ENCODE assay signal across 24 cellular contexts in genomic region chr16:52407778-52408177, GRCh38.
A peak's percentile ranks its signal among the peaks of the same experiment; 100 is the strongest.
DNase-seq lines count a peak whose midpoint lies in the region; ATAC-seq, FAIRE-seq and TF ChIP-seq lines count a peak whose summit lies in the region.
"Had no signal": no experiment of that assay in that cellular context is flagged by ENCODE, and none has a peak within 500 bp of the region (broad histone marks: within the 10 kb centered on the region; RNA-seq: fewer than 3 reads in every experiment).

No MANE protein-coding gene starts in this region.

- H4K91ac ChIP-seq in H1 (replicated peaks; ENCODE audit: insufficient read length, low read length) = no peak overlapping the region

- no peak overlapping the region for H2AK5ac ChIP-seq in H1 (ENCODE audit: low read depth, low read length)

- H3K4me2 ChIP-seq in H1 (ENCODE audit: insufficient read depth in 1 of 2, low read depth in 2 of 2, low read length in 2 of 2) = no peak overlapping the region
- H3K4me2 ChIP-seq: BLaER1 had no signal

- no peak for TF ChIP-seq CTCF in H1 (IDR thresholded peaks at IDR 0.05; ENCODE audit: control extremely low read depth in 1 of 3, insufficient read depth in 1 of 3, low read depth in 1 of 3, low read length in 3 of 3)
- TF ChIP-seq CTCF in pancreas (IDR thresholded peaks at IDR 0.05) = no peak

- FAIRE-seq in H1 (lab: Jason Lieb, UNC) (no peak), pancreas (lab: Jason Lieb, UNC) (no peak)
- FAIRE-seq: GM18507, TTC549 had no signal

- 0 out of 2 replicates have a peak overlapping the region, but pooled peaks have one; percentile 3 for H2AFZ ChIP-seq in H1 (ENCODE audit: low read length)

- no peak for TF ChIP-seq RAD21 in H1 (IDR thresholded peaks at IDR 0.05 in 1 of 2, conservative IDR thresholded peaks at IDR 0.05 in 1 of 2; ENCODE audit: low read depth in 2 of 2, low read length in 2 of 2)

- no peaks in the 10 kb centered on the region for H3K23me2 ChIP-seq in H1 (ENCODE audit: low read depth, low read length)

- TF ChIP-seq POLR2A in H1 (IDR thresholded peaks at IDR 0.05; ENCODE audit: control extremely low read depth in 1 of 2, low read depth in 2 of 2, low read length in 2 of 2) = no peak

- no peak overlapping the region for H4K5ac ChIP-seq in H1 (ENCODE audit: insufficient read length, low read depth, low read length)

- H3K18ac ChIP-seq in H1 (ENCODE audit: extremely low read depth, low read length) = no peak overlapping the region

- H3K36me3 ChIP-seq in H1 (ENCODE audit: control insufficient read depth in 2 of 4, insufficient read depth in 4 of 4, low read length in 3 of 4) (no peaks in the 10 kb centered on the region), pancreas (no peaks in the 10 kb centered on the region)
- H3K36me3 ChIP-seq: BLaER1, ovary, right atrium auricular region, spleen had no signal

- H2BK120ac ChIP-seq in H1 (replicated peaks; ENCODE audit: low read depth, low read length) = no peak overlapping the region

- H2BK20ac ChIP-seq in H1 (ENCODE audit: low read length) = no peak overlapping the region

- H3K4me3 ChIP-seq in H1 (ENCODE audit: extremely low read depth in 1 of 4, insufficient read depth in 2 of 4, low read depth in 3 of 4, low read length in 4 of 4) = no peak overlapping the region
- no peak overlapping the region for H3K4me3 ChIP-seq in pancreas
- H3K4me3 ChIP-seq: BLaER1, ovary, right atrium auricular region, SK-N-MC, spleen had no signal

- H3K4me1 ChIP-seq in H1 (replicated peaks in 1 of 4; ENCODE audit: control insufficient read depth in 3 of 4, insufficient read depth in 4 of 4, low read length in 3 of 4) (no peaks in the 10 kb centered on the region; a peak in 1 of 7 replicates), pancreas (no peaks in the 10 kb centered on the region)
- H3K4me1 ChIP-seq: BLaER1, right atrium auricular region, spleen had no signal

- POLR2A ChIA-PET in H1 (lab: Charles Lee; ENCODE audit: partially characterized antibody) = no interaction called here

- intact Hi-C loops in pancreas (cut with DNase I) = no loop called here

- 67% methylated on average over 1 of the region's 1 CpG; no CpG with 5 or more reads in 1 of the 2 experiments for WGBS in H1 (ENCODE audit: extremely low coverage in 1 of 2, insufficient coverage in 1 of 2, insufficient read length in 1 of 2, insufficient replicate concordance in 2 of 2, low coverage in 1 of 2, low lambda C conversion rate in 2 of 2, missing lambda C conversion rate in 1 of 2), 2 experiments
- 35 to 40% methylated on average over 1 of the region's 1 CpG for WGBS in pancreas, 2 donors

- no peaks in the 10 kb centered on the region for H4K20me1 ChIP-seq in H1 (replicated peaks in 1 of 2; ENCODE audit: control insufficient read depth in 1 of 2, insufficient read depth in 2 of 2, low read length in 2 of 2)
- H4K20me1 ChIP-seq: BLaER1 had no signal

- peak; percentile 85 for DNase-seq in DMS79 treated with DMSO at 0.1 percent for 48 hours (lab: John Stamatoyannopoulos, UW)
- DNase-seq in NCI-H2107 (lab: John Stamatoyannopoulos, UW) = peak; percentile 18
- no peak for DNase-seq in H1 (ENCODE audit: low read depth in 1 of 2, low spot score in 2 of 2)
- no peak for DNase-seq in pancreas
- no peak for DNase-seq in left lobe of liver (ENCODE audit: low spot score)
- no peak for DNase-seq in NCI-H69 (lab: John Stamatoyannopoulos, UW)
- no peak for DNase-seq in nucleus accumbens (lab: John Stamatoyannopoulos, UW)
- DNase-seq in activated effector memory CD4-positive, alpha-beta T cell treated with Interleukin-2 at 50 U/mL for 16 hours = no peak
- DNase-seq: activated CD4-positive, alpha-beta memory T cell treated with anti-CD3 and anti-CD28 coated beads, Interleukin-2, amount 10 ng/mL, durations not matched to agents 7 days and 5 days; activated naive CD8-positive, alpha-beta T cell treated with anti-CD3 and anti-CD28 coated beads, Interleukin-2, amount 10 ng/mL, durations not matched to agents 7 days and 5 days; central memory CD4-positive, alpha-beta T cell; HCEC 1CT; left ventricle myocardium superior; midbrain; naive thymus-derived CD8-positive, alpha-beta T cell; ovary; spleen had no signal

- H3K79me1 ChIP-seq in H1 (ENCODE audit: low read depth, low read length) = no peaks in the 10 kb centered on the region

- no peak for TF ChIP-seq EP300 in H1 (IDR thresholded peaks at IDR 0.05; ENCODE audit: borderline replicate concordance in 1 of 2, low read depth in 2 of 2, low read length in 2 of 2)

- peak in 3 of 4 donors; percentile 18 to 37 (median 36) for ATAC-seq in pancreas
- ATAC-seq in left lobe of liver = no peak
- ATAC-seq: activated CD4-positive, CD25-positive, alpha-beta regulatory T cell treated with anti-CD3 and anti-CD28 coated beads, Interleukin-2, amount 50 U/mL, for 24 hours; left ventricle myocardium superior; naive thymus-derived CD8-positive, alpha-beta T cell had no signal

- H3K79me2 ChIP-seq in H1 (ENCODE audit: control insufficient read depth in 1 of 2, insufficient read depth in 2 of 2, low read length in 2 of 2) = no peaks in the 10 kb centered on the region

- H3K4ac ChIP-seq in H1 (replicated peaks; ENCODE audit: insufficient read length, low read depth, low read length) = no peak overlapping the region

- no peaks in the 10 kb centered on the region for H3K9me3 ChIP-seq in H1 (ENCODE audit: insufficient read depth in 2 of 2, low read depth in 1 of 2, low read length in 1 of 2)
- no peaks in the 10 kb centered on the region for H3K9me3 ChIP-seq in pancreas
- H3K9me3 ChIP-seq: BLaER1, ovary, right atrium auricular region had no signal

- no peak overlapping the region for H2BK15ac ChIP-seq in H1 (ENCODE audit: low read length)

- CTCF ChIA-PET in H1 (lab: Charles Lee; ENCODE audit: partially characterized antibody) = interaction anchor here (0.9 kb wide), 1 partner anchor 404 kb away, joined by 3 read pairs; no protein-coding TSS in a partner anchor

- no peak overlapping the region for H3K14ac ChIP-seq in H1 (ENCODE audit: insufficient read length)

- no peak overlapping the region for H3K23ac ChIP-seq in H1 (ENCODE audit: insufficient read length)

- no peak overlapping the region for H3K27ac ChIP-seq in H1 (ENCODE audit: low read depth, low read length)
- no peak overlapping the region for H3K27ac ChIP-seq in pancreas
- H3K27ac ChIP-seq: BLaER1, ovary, right atrium auricular region, RWPE1, SK-N-MC, spleen had no signal

- H2BK5ac ChIP-seq in H1 (ENCODE audit: low read depth, low read length) = no peak overlapping the region

- H3K56ac ChIP-seq in H1 (replicated peaks; ENCODE audit: insufficient read length, low read depth, low read length) = no peak overlapping the region

- H3K27me3 ChIP-seq in H1 (replicated peaks in 1 of 4; ENCODE audit: control insufficient read depth in 3 of 4, extremely low read depth in 1 of 4, insufficient read depth in 3 of 4, low read length in 3 of 4) (no peaks in the 10 kb centered on the region), pancreas (no peaks in the 10 kb centered on the region)
- H3K27me3 ChIP-seq: BLaER1, ovary, right atrium auricular region, spleen had no signal

- no peak overlapping the region for H3K9ac ChIP-seq in H1 (replicated peaks in 1 of 4; ENCODE audit: extremely low read depth in 1 of 4, low read depth in 3 of 4, low read length in 3 of 4)
- H3K9ac ChIP-seq: BLaER1 had no signal

- H2BK12ac ChIP-seq in H1 (ENCODE audit: low read depth, low read length) = no peak overlapping the region

- no peak overlapping the region for H4K8ac ChIP-seq in H1 (ENCODE audit: extremely low read depth, insufficient read depth, low read length)

TF ChIP-seq in H1, 55 proteins besides CTCF, POLR2A, EP300 and RAD21:
- no peak for TF ChIP-seq EZH2 (IDR thresholded peaks at IDR 0.05; ENCODE audit: low read depth, low read length, severe bottlenecking)
- no peak for TF ChIP-seq ATF2 (IDR thresholded peaks at IDR 0.05; ENCODE audit: low read length)
- no peak for TF ChIP-seq RBBP5 (IDR thresholded peaks at IDR 0.05; ENCODE audit: borderline replicate concordance, low read depth, low read length)
- TF ChIP-seq, protein P1, sequence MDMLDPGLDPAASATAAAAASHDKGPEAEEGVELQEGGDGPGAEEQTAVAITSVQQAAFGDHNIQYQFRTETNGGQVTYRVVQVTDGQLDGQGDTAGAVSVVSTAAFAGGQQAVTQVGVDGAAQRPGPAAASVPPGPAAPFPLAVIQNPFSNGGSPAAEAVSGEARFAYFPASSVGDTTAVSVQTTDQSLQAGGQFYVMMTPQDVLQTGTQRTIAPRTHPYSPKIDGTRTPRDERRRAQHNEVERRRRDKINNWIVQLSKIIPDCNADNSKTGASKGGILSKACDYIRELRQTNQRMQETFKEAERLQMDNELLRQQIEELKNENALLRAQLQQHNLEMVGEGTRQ (IDR thresholded peaks at IDR 0.05; ENCODE audit: low read length) = no peak

Comparison
In these comparisons a context has a peak if more than half of its experiments do, and no peak if none do; other contexts are left out.
1. DNase-seq: peak in DMS79 treated with DMSO at 0.1 percent for 48 hours (single experiment) and NCI-H2107 (single experiment); none in H1 (0 of 2), pancreas (0 of 6), left lobe of liver (single experiment), NCI-H69 (single experiment), nucleus accumbens (0 of 56) and activated effector memory CD4-positive, alpha-beta T cell treated with Interleukin-2 at 50 U/mL for 16 hours (single experiment).